28 cellular contexts compared by ENCODE assay signal in genomic region chr6:132461958-132462357, GRCh38.
"Had no signal": no experiment of that assay in that cellular context is flagged by ENCODE, and none has a peak within 500 bp of the region (broad histone marks: within the 10 kb centered on the region; RNA-seq: fewer than 3 reads in every experiment).

No MANE protein-coding gene starts in this region.

- ATAC-seq: gastrocnemius medialis; left colon; naive thymus-derived CD4-positive, alpha-beta T cell; pancreas; sciatic nerve had no signal

- H3K27ac ChIP-seq: gastrocnemius medialis, pancreas, prostate gland, skin epidermis, tibial nerve had no signal

- H3K4me1 Mint-ChIP-seq: activated naive CD4-positive, alpha-beta T cell treated with anti-CD3 and anti-CD28 coated beads, Interleukin-2, amount 10 ng/mL, durations not matched to agents 7 days and 5 days; central memory CD8-positive, alpha-beta T cell; endodermal cell; mesothelial cell of epicardium; naive thymus-derived CD4-positive, alpha-beta T cell had no signal

- FAIRE-seq: bronchial epithelial cell, keratinocyte, pancreas had no signal

- H3K4me3 Mint-ChIP-seq: activated naive CD4-positive, alpha-beta T cell treated with anti-CD3 and anti-CD28 coated beads, Interleukin-2, amount 10 ng/mL, durations not matched to agents 7 days and 5 days; activated T-helper 1 cell treated with anti-CD3 and anti-CD28 coated beads, Interleukin-12 subunit alpha, Interleukin-12 subunit beta, Interleukin-2, Interleukin-4 antibody, amounts not matched to agents 30 ng/mL and 10 ng/mL and 1 ng/mL, durations not matched to agents 14 hours and 24 hours and 36 hours; central memory CD8-positive, alpha-beta T cell; dendritic cell treated with granulocyte-macrophage colony-stimulating factor and Interleukin-4, amounts not matched to agents 40 ng/mL and 50 ng/mL, for 4 days; endodermal cell; mesothelial cell of epicardium; naive thymus-derived CD4-positive, alpha-beta T cell had no signal

- H3K27ac Mint-ChIP-seq: activated naive CD4-positive, alpha-beta T cell treated with anti-CD3 and anti-CD28 coated beads, Interleukin-2, amount 10 ng/mL, durations not matched to agents 7 days and 5 days; activated T-helper 1 cell treated with anti-CD3 and anti-CD28 coated beads, Interleukin-12 subunit alpha, Interleukin-12 subunit beta, Interleukin-2, Interleukin-4 antibody, amounts not matched to agents 30 ng/mL and 10 ng/mL and 1 ng/mL, durations not matched to agents 14 hours and 24 hours and 36 hours; dendritic cell treated with granulocyte-macrophage colony-stimulating factor and Interleukin-4, amounts not matched to agents 40 ng/mL and 50 ng/mL, for 4 days; endodermal cell; mesothelial cell of epicardium; naive thymus-derived CD4-positive, alpha-beta T cell had no signal

- H3K4me1 ChIP-seq: gastrocnemius medialis, pancreas, prostate gland had no signal

- DNase-seq: activated CD4-positive, alpha-beta T cell treated with anti-CD3 and anti-CD28 coated beads for 4 hours; activated CD4-positive, alpha-beta T cell treated with anti-CD3 and anti-CD28 coated beads, Interleukin-2, amount 50 U/mL, for 4 hours; activated CD4-positive, CD25-positive, alpha-beta regulatory T cell; activated CD8-positive, alpha-beta memory T cell treated with anti-CD3 and anti-CD28 coated beads, Interleukin-2, amount 50 U/mL, for 4 hours; activated effector memory CD4-positive, alpha-beta T cell treated with anti-CD3 and anti-CD28 coated beads, Interleukin-2, amount 50 U/mL, for 16 hours; activated naive CD4-positive, alpha-beta T cell treated with anti-CD3 and anti-CD28 coated beads, Interleukin-2, amount 10 ng/mL, durations not matched to agents 7 days and 5 days; activated T-cell treated with anti-CD3 and anti-CD28 coated beads, Interleukin-2, amount 50 U/mL, for 1 hour; amygdala; endodermal cell; gastrocnemius medialis; head of caudate nucleus; hippocampal formation; left colon; naive thymus-derived CD4-positive, alpha-beta T cell; pancreas; retina; stimulated activated CD4-positive, alpha-beta T cell treated with anti-CD3 and anti-CD28 coated beads, Interleukin-12 subunit alpha, Interleukin-12 subunit beta, amount 100 ng/mL, for 4 hours; stimulated activated CD4-positive, alpha-beta T cell treated with anti-CD3 and anti-CD28 coated beads, Interleukin-4, amount 100 ng/mL, for 1 hour had no signal

- H3K9me3 Mint-ChIP-seq: activated naive CD4-positive, alpha-beta T cell treated with anti-CD3 and anti-CD28 coated beads, Interleukin-2, amount 10 ng/mL, durations not matched to agents 7 days and 5 days; activated T-helper 1 cell treated with anti-CD3 and anti-CD28 coated beads, Interleukin-12 subunit alpha, Interleukin-12 subunit beta, Interleukin-2, Interleukin-4 antibody, amounts not matched to agents 30 ng/mL and 10 ng/mL and 1 ng/mL, durations not matched to agents 14 hours and 24 hours and 36 hours; central memory CD8-positive, alpha-beta T cell; dendritic cell treated with granulocyte-macrophage colony-stimulating factor and Interleukin-4, amounts not matched to agents 40 ng/mL and 50 ng/mL, for 4 days; endodermal cell; mesothelial cell of epicardium had no signal

- H3K4me3 ChIP-seq: gastrocnemius medialis, pancreas, prostate gland, skin epidermis, tibial nerve had no signal

- H3K27me3 Mint-ChIP-seq: activated naive CD4-positive, alpha-beta T cell treated with anti-CD3 and anti-CD28 coated beads, Interleukin-2, amount 10 ng/mL, durations not matched to agents 7 days and 5 days; central memory CD8-positive, alpha-beta T cell; dendritic cell treated with granulocyte-macrophage colony-stimulating factor and Interleukin-4, amounts not matched to agents 40 ng/mL and 50 ng/mL, for 4 days; naive thymus-derived CD4-positive, alpha-beta T cell had no signal

- H3K9me3 ChIP-seq: gastrocnemius medialis, pancreas, prostate gland, tibial nerve had no signal

- H3K27me3 ChIP-seq: gastrocnemius medialis, pancreas, tibial nerve had no signal
